1 cellular context compared by ENCODE assay signal in the genomic region with DNA sequence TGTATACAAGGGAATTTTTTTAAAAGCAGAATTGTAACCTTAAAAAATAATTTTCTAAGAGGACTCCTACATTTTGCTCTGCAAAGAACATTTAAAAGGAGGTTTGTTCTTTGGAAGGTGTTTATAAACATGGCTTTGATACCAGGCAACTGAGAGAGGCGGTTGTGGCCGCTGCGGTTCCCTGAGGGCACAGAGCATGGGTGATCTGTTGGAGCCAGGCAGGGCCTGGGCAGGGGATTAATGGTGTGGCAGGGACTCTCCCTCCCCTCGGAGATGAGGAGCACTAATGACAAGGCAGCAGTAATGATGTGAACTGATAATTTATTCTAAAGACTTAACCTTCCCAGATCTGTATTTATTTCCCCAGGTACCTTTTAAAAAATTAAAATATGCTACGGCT.
TF ChIP-seq lines count a peak whose summit lies in the region.

No MANE protein-coding gene starts in this region.

TF ChIP-seq in WTC11, 78 proteins besides CTCF, POLR2A, EP300 and RAD21 (continued from another document):
- TF ChIP-seq, protein P1, sequence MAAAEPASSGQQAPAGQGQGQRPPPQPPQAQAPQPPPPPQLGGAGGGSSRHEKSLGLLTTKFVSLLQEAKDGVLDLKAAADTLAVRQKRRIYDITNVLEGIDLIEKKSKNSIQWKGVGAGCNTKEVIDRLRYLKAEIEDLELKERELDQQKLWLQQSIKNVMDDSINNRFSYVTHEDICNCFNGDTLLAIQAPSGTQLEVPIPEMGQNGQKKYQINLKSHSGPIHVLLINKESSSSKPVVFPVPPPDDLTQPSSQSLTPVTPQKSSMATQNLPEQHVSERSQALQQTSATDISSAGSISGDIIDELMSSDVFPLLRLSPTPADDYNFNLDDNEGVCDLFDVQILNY (CRISPR knock-in tag; IDR thresholded peaks at IDR 0.05) = no peak
- TF ChIP-seq NFE2L1 (CRISPR knock-in tag; IDR thresholded peaks at IDR 0.05) = no peak
